In genomic region chr9:128340691-128341434, GRCh38 we compare ENCODE assay signal across 8 cellular contexts. TPM values are rescaled to one million over a fixed set of nuclear protein-coding genes. Genes with fewer than 3 reads are reported as not detected.
DNase-seq lines count a peak whose midpoint lies in the region; ATAC-seq and TF ChIP-seq lines count a peak whose summit lies in the region.

No MANE protein-coding gene starts in this region.

- WGBS in aorta, 2 donors, result 1 to 2% methylated on average over 37 to 48 of the region's 48 CpGs

- H3K4me3 ChIP-seq in colonic mucosa (peak overlapping the region; percentile 98), mucosa of rectum (ENCODE audit: low read length in 2 of 2) (peak overlapping the region; percentile 80 to 83), aorta (ENCODE audit: low read length in 2 of 2) (peak overlapping the region; percentile 15 to 82)

- no TSS peak for BruUV-seq in Calu3 (replicated peaks; lab: Mats Ljungman, UMichigan)

- no peaks in the 10 kb centered on the region for H3K9me3 Mint-ChIP-seq in Calu3 (ENCODE audit: low read depth, unreplicated experiment)

- peak; percentile 43 for ATAC-seq in GM21723 (IDR thresholded peaks at IDR 0.05; ENCODE audit: unreplicated experiment)
- peak; percentile 51 for ATAC-seq in aorta (ENCODE audit: low FRiP score)

- no peaks in the 10 kb centered on the region for H3K27me3 ChIP-seq in colonic mucosa
- no peaks in the 10 kb centered on the region for H3K27me3 ChIP-seq in mucosa of rectum (ENCODE audit: control insufficient read depth in 2 of 2, insufficient read depth in 2 of 2, low read length in 2 of 2)
- H3K27me3 ChIP-seq in aorta (ENCODE audit: control insufficient read depth in 1 of 2, insufficient read depth in 2 of 2, low read length in 1 of 2), result no peaks in the 10 kb centered on the region

- peak overlapping the region; percentile 76 to 95 for H3K9ac ChIP-seq in colonic mucosa (ENCODE audit: low read depth in 2 of 2, low read length in 2 of 2)
- H3K9ac ChIP-seq in mucosa of rectum (ENCODE audit: low read depth in 1 of 2, low read length in 2 of 2), result peak overlapping the region; percentile 86 to 87

- TF ChIP-seq CTCF in Calu3 (IDR thresholded peaks at IDR 0.05; ENCODE audit: unreplicated experiment) (no peak), colonic mucosa (IDR thresholded peaks at IDR 0.05) (no peak)

- H3K36me3 Mint-ChIP-seq in Calu3 (ENCODE audit: insufficient read depth, unreplicated experiment), result peaks cover 25% of the 10 kb centered on the region

- DNase-seq in Calu3, result no peak
- peak; percentile 61 for DNase-seq in NCI-H69 (lab: John Stamatoyannopoulos, UW)
- peak; percentile 40 for DNase-seq in colonic mucosa
- DNase-seq in aorta, result peak in 1 of 2 donors; percentile 52
- DNase-seq in kidney tubule cell (ENCODE audit: low spot score), result no peak
- DNase-seq in cortex of kidney (lab: John Stamatoyannopoulos, UW), result no peak

- intact Hi-C loops in Calu3 (cut with micrococcal nuclease; ENCODE audit: unreplicated experiment), result loop anchor here (2.0 kb wide), 1 partner anchor 46 kb away; no protein-coding TSS in a partner anchor
- intact Hi-C loops in colonic mucosa (cut with DNase I), result loop anchor here (5.0 to 10.0 kb wide), 2 partner anchors 44 to 156 kb away; no protein-coding TSS in a partner anchor
- intact Hi-C loops in aorta (cut with DNase I), result loop anchor here in 1 of 2 donors (10.0 kb wide), 1 partner anchor 46 kb away; no protein-coding TSS in a partner anchor

- H3K9me3 ChIP-seq in colonic mucosa, result no peaks in the 10 kb centered on the region
- H3K9me3 ChIP-seq in mucosa of rectum (ENCODE audit: control insufficient read depth in 2 of 2, low read length in 2 of 2), result no peaks in the 10 kb centered on the region
- no peaks in the 10 kb centered on the region for H3K9me3 ChIP-seq in aorta (ENCODE audit: control insufficient read depth, low read length)

- H3K27ac ChIP-seq in colonic mucosa (peak overlapping the region; percentile 87), mucosa of rectum (ENCODE audit: low read depth in 2 of 2, low read length in 2 of 2) (peak overlapping the region; percentile 77 to 90), aorta (ENCODE audit: low read depth in 1 of 2, low read length in 2 of 2) (no peak overlapping the region)

- H3K4me3 Mint-ChIP-seq in Calu3 (ENCODE audit: low read depth, unreplicated experiment), result peak overlapping the region; percentile 83

- H3K4me1 Mint-ChIP-seq in Calu3 (ENCODE audit: low read depth, unreplicated experiment), result no peaks in the 10 kb centered on the region

- CTCF ChIA-PET in Calu3 (lab: Charles Lee), result interaction anchor here (0.6 to 1.3 kb wide), 4 partner anchors 30 to 80 kb away, joined by 3 to 11 read pairs (median 4); partner anchors contain the start of genes CERCAM and URM1

- no peaks in the 10 kb centered on the region for H3K27me3 Mint-ChIP-seq in Calu3 (ENCODE audit: unreplicated experiment)

- peak overlapping the region; percentile 61 for H3K27ac Mint-ChIP-seq in Calu3 (ENCODE audit: unreplicated experiment)

- H3K4me1 ChIP-seq in colonic mucosa (no peaks in the 10 kb centered on the region), mucosa of rectum (ENCODE audit: control insufficient read depth in 2 of 2, insufficient read depth in 2 of 2, low read length in 2 of 2) (peaks cover 5 to 12% of the 10 kb centered on the region in 2 donors), aorta (ENCODE audit: control insufficient read depth in 1 of 2, insufficient read depth in 2 of 2, low read length in 2 of 2) (no peaks in the 10 kb centered on the region)

- H3K36me3 ChIP-seq in colonic mucosa (peaks cover 11% of the 10 kb centered on the region), mucosa of rectum (ENCODE audit: control insufficient read depth in 2 of 2, insufficient read depth in 2 of 2, low read length in 2 of 2) (peaks cover 26 to 30% of the 10 kb centered on the region in 2 donors), aorta (ENCODE audit: control insufficient read depth in 1 of 2, insufficient read depth in 2 of 2, low read length in 1 of 2) (peaks cover 0 to 7% of the 10 kb centered on the region in 2 donors)

RNA-seq across cellular contexts. Expression of gene SLC27A4, which starts 0.5 kb away (rescaled TPM):
- total RNA-seq in Calu3 (2022), result 13.8 and 15.3 TPM in 2 replicates
- 10 to 100 TPM; 26.8 to 68.3 TPM for total RNA-seq in colonic mucosa
- total RNA-seq in aorta, result 10 to 100 TPM; 13.3 to 15.3 TPM
- polyA plus RNA-seq in aorta, result 10 to 100 TPM in 1 of 2 donors, 1 to 10 TPM in 1; 9.4 to 25.8 TPM

RNA-seq across cellular contexts. Expression of gene COQ4, which starts 18.2 kb away (rescaled TPM):
- 34.0 and 37.3 TPM in 2 replicates for total RNA-seq in Calu3 (2022)
- total RNA-seq in colonic mucosa, result 10 to 100 TPM; 40.8 to 59.5 TPM
- 10 to 100 TPM; 14.7 to 28.4 TPM for total RNA-seq in aorta
- polyA plus RNA-seq in aorta, result 10 to 100 TPM; 22.2 to 53.8 TPM

RNA-seq across cellular contexts. Expression of gene TRUB2, which starts 18.6 kb away (rescaled TPM):
- total RNA-seq in Calu3 (2022), result 22.5 and 25.9 TPM in 2 replicates
- total RNA-seq in colonic mucosa, result 10 to 100 TPM; 24.5 to 40.0 TPM
- 10 to 100 TPM; 11.8 to 14.3 TPM for total RNA-seq in aorta
- 10 to 100 TPM in 1 of 2 donors, 1 to 10 TPM in 1; 9.8 to 11.1 TPM for polyA plus RNA-seq in aorta

RNA-seq across cellular contexts. Expression of gene URM1, which starts 30.3 kb away (rescaled TPM):
- total RNA-seq in Calu3 (2022), result 38.6 and 40.2 TPM in 2 replicates
- 10 to 100 TPM; 55.2 to 77.3 TPM for total RNA-seq in colonic mucosa
- 10 to 100 TPM; 34.0 to 37.8 TPM for total RNA-seq in aorta
- polyA plus RNA-seq in aorta, result 10 to 100 TPM; 24.7 to 45.5 TPM

Comparison
In these comparisons a context has a peak if more than half of its experiments do, and no peak if none do; other contexts are left out.
1. DNase-seq: peak in NCI-H69 (single experiment) and colonic mucosa (single experiment); none in Calu3 (single experiment), kidney tubule cell (single experiment) and cortex of kidney (single experiment).
2. H3K27ac ChIP-seq: peak in colonic mucosa (single experiment) and mucosa of rectum (2 of 2); none in aorta (0 of 2).
3. Peak in every context shown above with its lines, with median percentiles within 50 percentile points of each other: H3K4me3 ChIP-seq.